ENCODE assay signal across 27 cellular contexts in the genomic region with DNA sequence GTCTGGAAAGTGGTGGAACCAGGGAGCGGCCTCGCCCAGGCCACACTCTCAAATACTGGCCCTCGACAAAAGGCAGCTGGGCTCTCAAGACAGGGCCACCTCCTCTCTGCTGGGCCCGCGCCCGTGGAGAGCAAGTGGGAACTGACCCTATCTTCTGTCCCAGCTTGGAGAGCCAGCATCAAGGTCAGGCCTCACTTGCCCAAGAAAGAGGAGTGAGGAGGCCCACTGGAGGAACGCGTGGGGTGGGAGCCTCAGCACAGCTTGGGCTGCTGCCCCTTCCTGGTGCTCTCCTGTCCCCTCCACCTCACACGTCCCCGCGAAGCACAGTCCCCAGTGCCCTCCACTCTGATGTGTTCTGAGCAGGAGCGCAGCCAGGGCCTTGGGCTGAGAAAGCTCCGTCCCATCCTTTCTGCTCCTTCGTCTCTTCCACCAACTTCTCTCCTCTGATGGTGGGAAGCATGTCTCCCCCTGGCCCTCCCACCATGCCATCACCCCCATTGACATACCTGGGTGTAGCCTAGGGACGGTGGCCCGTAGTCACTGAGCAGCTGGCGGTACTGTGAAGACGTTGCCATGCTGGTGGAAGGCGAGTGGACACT. TPM values are rescaled to one million over a fixed set of nuclear protein-coding genes. Genes with fewer than 3 reads are reported as not detected.
DNase-seq lines count a peak whose midpoint lies in the region; ATAC-seq, FAIRE-seq and TF ChIP-seq lines count a peak whose summit lies in the region.
"Had no signal": no experiment of that assay in that cellular context is flagged by ENCODE, and none has a peak within 500 bp of the region (broad histone marks: within the 10 kb centered on the region; RNA-seq: fewer than 3 reads in every experiment).

No MANE protein-coding gene starts in this region.

- H3K4me2 ChIP-seq in H9 (ENCODE audit: insufficient read depth, insufficient read length, low read length) (no peak overlapping the region), H1 (ENCODE audit: insufficient read depth in 1 of 2, low read depth in 2 of 2, low read length in 2 of 2) (no peak overlapping the region), neuronal stem cell (ENCODE audit: insufficient read depth, low read length, poor library complexity, severe bottlenecking) (no peak overlapping the region)
- H3K4me2 ChIP-seq: hepatocyte had no signal

- H2BK5ac ChIP-seq in H9 (ENCODE audit: insufficient read length, low read length) (no peak overlapping the region), H1 (ENCODE audit: low read depth, low read length) (peak overlapping the region; percentile 18), neuronal stem cell (ENCODE audit: low read length) (no peak overlapping the region)

- H3K23me2 ChIP-seq in H9 (ENCODE audit: insufficient read length, low read depth, low read length, poor library complexity, severe bottlenecking) (peaks cover 9% of the 10 kb centered on the region), H1 (ENCODE audit: low read depth, low read length) (peaks cover 5% of the 10 kb centered on the region)

- no peak overlapping the region for H2BK120ac ChIP-seq in H9 (ENCODE audit: low read depth, low read length, poor library complexity, severe bottlenecking)
- no peak overlapping the region for H2BK120ac ChIP-seq in H1 (replicated peaks; ENCODE audit: low read depth, low read length)
- no peak overlapping the region for H2BK120ac ChIP-seq in neuronal stem cell (ENCODE audit: low read depth, low read length)

- H3K9ac ChIP-seq in H9 (ENCODE audit: extremely low read depth, insufficient read length, low read length): no peak overlapping the region
- no peak overlapping the region for H3K9ac ChIP-seq in H1 (replicated peaks in 1 of 4; ENCODE audit: extremely low read depth in 1 of 4, low read depth in 3 of 4, low read length in 3 of 4)
- H3K9ac ChIP-seq in neuronal stem cell (ENCODE audit: low read depth, low read length, poor library complexity): peak overlapping the region; percentile 61

- peak overlapping the region in 2 of 3 experiments; percentile 56 to 90; a peak in 4 of 7 replicates for H3K27ac Mint-ChIP-seq in H9
- H3K27ac Mint-ChIP-seq: activated CD4-positive, alpha-beta memory T cell treated with anti-CD3 and anti-CD28 coated beads, Interleukin-2, amount 10 ng/mL, durations not matched to agents 7 days and 5 days; natural killer cell treated with Interleukin-12 subunit alpha and Interleukin-12 subunit beta and Interleukin-15 and Interleukin-18, amount 100 ng/mL, for 72 hours had no signal

- DNase-seq in H9 (no peak), RWPE2 (ENCODE audit: low spot score) (peak; percentile 60), H1 (ENCODE audit: low read depth in 1 of 2, low spot score in 2 of 2) (no peak), neuronal stem cell (ENCODE audit: low spot score) (no peak), HEK293T (ENCODE audit: extremely low spot score) (no peak), SIG-M5 treated with dmso at 0.1 percent for 504 hours (lab: John Stamatoyannopoulos, UW; ENCODE audit: unreplicated experiment) (no peak), heart left ventricle (no peak)
- DNase-seq: activated CD4-positive, alpha-beta memory T cell treated with anti-CD3 and anti-CD28 coated beads, Interleukin-2, amount 10 ng/mL, durations not matched to agents 7 days and 5 days; activated CD4-positive, CD25-positive, alpha-beta regulatory T cell treated with anti-CD3 and anti-CD28 coated beads, Interleukin-2, amount 50 U/mL, for 72 hours; activated gamma-delta T cell; CD4-positive, alpha-beta memory T cell; cerebellar nuclear complex; effector CD8-positive, alpha-beta T cell; EL; foreskin fibroblast; left lung; MG63; NCI-H1436 treated with DMSO at 0.1 percent for 48 hours; OCI-M1; Right ventricle myocardium superior; sigmoid colon; stimulated activated CD4-positive, alpha-beta T cell treated with anti-CD3 and anti-CD28 coated beads, Interleukin-15, amount 100 ng/mL, for 24 hours; stomach had no signal

- H2BK15ac ChIP-seq in H9 (ENCODE audit: low read depth, low read length) (no peak overlapping the region), H1 (ENCODE audit: low read length) (no peak overlapping the region), neuronal stem cell (ENCODE audit: low read length) (no peak overlapping the region)

- H3K36me3 ChIP-seq in RWPE2 (ENCODE audit: low read depth) (peaks cover 34% of the 10 kb centered on the region), H1 (ENCODE audit: control insufficient read depth in 2 of 4, insufficient read depth in 4 of 4, low read length in 3 of 4) (peaks cover 6 to 36% (median 27%) of the 10 kb centered on the region in 4 experiments; a peak in 7 of 8 replicates), neuronal stem cell (replicated peaks in 1 of 2; ENCODE audit: control insufficient read depth in 2 of 2, insufficient read depth in 2 of 2, low read length in 2 of 2) (peaks cover 44 to 68% of the 10 kb centered on the region in 2 donors), heart left ventricle (peaks cover 0 to 51% (median 33%) of the 10 kb centered on the region in 9 donors)

- TF ChIP-seq CTCF in H9 (conservative IDR thresholded peaks at IDR 0.05) (no peak), RWPE2 (IDR thresholded peaks at IDR 0.05; ENCODE audit: poor library complexity, severe bottlenecking) (no peak), H1 (IDR thresholded peaks at IDR 0.05; ENCODE audit: control extremely low read depth in 1 of 3, insufficient read depth in 1 of 3, low read depth in 1 of 3, low read length in 3 of 3) (no peak), heart left ventricle (IDR thresholded peaks at IDR 0.05) (no peak)

- H2BK20ac ChIP-seq in H9 (ENCODE audit: low read depth, low read length, poor library complexity, severe bottlenecking): no peak overlapping the region
- no peak overlapping the region for H2BK20ac ChIP-seq in H1 (ENCODE audit: low read length)

- TF ChIP-seq EP300 in H1 (IDR thresholded peaks at IDR 0.05; ENCODE audit: borderline replicate concordance in 1 of 2, low read depth in 2 of 2, low read length in 2 of 2): no peak

- peaks cover 2% of the 10 kb centered on the region for H3K79me1 ChIP-seq in H9 (ENCODE audit: insufficient read depth, low read depth, low read length, poor library complexity, severe bottlenecking)
- peaks cover 9% of the 10 kb centered on the region for H3K79me1 ChIP-seq in H1 (ENCODE audit: low read depth, low read length)
- peaks cover 32% of the 10 kb centered on the region for H3K79me1 ChIP-seq in neuronal stem cell (ENCODE audit: low read depth, low read length)

- H3K79me2 ChIP-seq in H9 (ENCODE audit: insufficient read depth, low read length): peaks cover 24% of the 10 kb centered on the region; the same call in 1 of the 2 replicates
- peaks cover 0 to 58% of the 10 kb centered on the region in 2 experiments; a peak in 2 of 4 replicates for H3K79me2 ChIP-seq in H1 (ENCODE audit: control insufficient read depth in 1 of 2, insufficient read depth in 2 of 2, low read length in 2 of 2)

- H3K27me3 Mint-ChIP-seq in H9 (ENCODE audit: low read depth): no peaks in the 10 kb centered on the region
- H3K27me3 Mint-ChIP-seq: activated CD4-positive, alpha-beta memory T cell treated with anti-CD3 and anti-CD28 coated beads, Interleukin-2, amount 10 ng/mL, durations not matched to agents 7 days and 5 days; CD4-positive, alpha-beta memory T cell; natural killer cell treated with Interleukin-12 subunit alpha and Interleukin-12 subunit beta and Interleukin-15 and Interleukin-18, amount 100 ng/mL, for 72 hours had no signal

- peak overlapping the region in 1 of 2 experiments; percentile 46; a peak in 1 of 5 replicates for H3K4me3 Mint-ChIP-seq in H9
- H3K4me3 Mint-ChIP-seq: activated CD4-positive, alpha-beta memory T cell treated with anti-CD3 and anti-CD28 coated beads, Interleukin-2, amount 10 ng/mL, durations not matched to agents 7 days and 5 days; natural killer cell treated with Interleukin-12 subunit alpha and Interleukin-12 subunit beta and Interleukin-15 and Interleukin-18, amount 100 ng/mL, for 72 hours had no signal

- no peak overlapping the region for H4K8ac ChIP-seq in H9 (replicated peaks; ENCODE audit: insufficient read length, low read depth, low read length)
- H4K8ac ChIP-seq in H1 (ENCODE audit: extremely low read depth, insufficient read depth, low read length): no peak overlapping the region; the same call in 1 of the 2 replicates
- no peak overlapping the region for H4K8ac ChIP-seq in neuronal stem cell (ENCODE audit: low read depth, low read length)

- H3K4me3 ChIP-seq in RWPE2 (ENCODE audit: severe bottlenecking) (no peak overlapping the region), H1 (ENCODE audit: extremely low read depth in 1 of 4, insufficient read depth in 2 of 4, low read depth in 3 of 4, low read length in 4 of 4) (no peak overlapping the region), neuronal stem cell (ENCODE audit: low read length in 2 of 2) (no peak overlapping the region), heart left ventricle (no peak overlapping the region)
- H3K4me3 ChIP-seq: hepatocyte, left lung, MG63, sigmoid colon, stomach, upper lobe of left lung had no signal

- no peak overlapping the region for H2AK5ac ChIP-seq in H9 (ENCODE audit: insufficient read length, low read length)
- H2AK5ac ChIP-seq in H1 (ENCODE audit: low read depth, low read length): no peak overlapping the region
- peak overlapping the region; percentile 31 for H2AK5ac ChIP-seq in neuronal stem cell (ENCODE audit: low read depth, low read length)

- H3K9me3 ChIP-seq in H9 (ENCODE audit: control insufficient read depth, low read depth, low read length) (no peaks in the 10 kb centered on the region), RWPE2 (ENCODE audit: severe bottlenecking) (no peaks in the 10 kb centered on the region), H1 (ENCODE audit: insufficient read depth in 2 of 2, low read depth in 1 of 2, low read length in 1 of 2) (no peaks in the 10 kb centered on the region), neuronal stem cell (replicated peaks in 1 of 2; ENCODE audit: control insufficient read depth in 2 of 2, insufficient read depth in 1 of 2, low read depth in 1 of 2, low read length in 2 of 2) (no peaks in the 10 kb centered on the region), heart left ventricle (no peaks in the 10 kb centered on the region)
- H3K9me3 ChIP-seq: left lung, MG63, sigmoid colon, stomach, upper lobe of left lung had no signal

- no peak overlapping the region for H4K91ac ChIP-seq in H9 (ENCODE audit: insufficient read length, low read depth, low read length)
- no peak overlapping the region for H4K91ac ChIP-seq in H1 (replicated peaks; ENCODE audit: insufficient read length, low read length)
- H4K91ac ChIP-seq in neuronal stem cell (ENCODE audit: low read depth, low read length, poor library complexity): no peak overlapping the region

- H3K9me3 Mint-ChIP-seq in H9: peaks cover 0 to 3% of the 10 kb centered on the region in 2 experiments; a peak in 1 of 5 replicates
- H3K9me3 Mint-ChIP-seq: activated CD4-positive, alpha-beta memory T cell treated with anti-CD3 and anti-CD28 coated beads, Interleukin-2, amount 10 ng/mL, durations not matched to agents 7 days and 5 days; CD4-positive, alpha-beta memory T cell; natural killer cell treated with Interleukin-12 subunit alpha and Interleukin-12 subunit beta and Interleukin-15 and Interleukin-18, amount 100 ng/mL, for 72 hours had no signal

- no peak overlapping the region for H3K56ac ChIP-seq in H9 (ENCODE audit: insufficient read length, low read depth, low read length)
- no peak overlapping the region for H3K56ac ChIP-seq in H1 (replicated peaks; ENCODE audit: insufficient read length, low read depth, low read length)

- H3K27me3 ChIP-seq in H9 (ENCODE audit: insufficient read depth, low read length): no peaks in the 10 kb centered on the region
- no peaks in the 10 kb centered on the region for H3K27me3 ChIP-seq in RWPE2 (ENCODE audit: insufficient read depth, poor library complexity, severe bottlenecking)
- H3K27me3 ChIP-seq in H1 (replicated peaks in 1 of 4; ENCODE audit: control insufficient read depth in 3 of 4, extremely low read depth in 1 of 4, insufficient read depth in 3 of 4, low read length in 3 of 4): no peaks in the 10 kb centered on the region
- H3K27me3 ChIP-seq in neuronal stem cell (ENCODE audit: control insufficient read depth in 3 of 3, insufficient read depth in 3 of 3, low read depth in 1 of 3, low read length in 3 of 3): no peaks in the 10 kb centered on the region
- no peaks in the 10 kb centered on the region for H3K27me3 ChIP-seq in heart left ventricle
- H3K27me3 ChIP-seq: hepatocyte, left lung, MG63, sigmoid colon, stomach, upper lobe of left lung had no signal

- H4K5ac ChIP-seq in H9 (ENCODE audit: insufficient read length, low read depth, low read length): no peak overlapping the region
- H4K5ac ChIP-seq in H1 (ENCODE audit: insufficient read length, low read depth, low read length): no peak overlapping the region

- CTCF ChIA-PET in H1 (lab: Charles Lee; ENCODE audit: partially characterized antibody) (interaction anchor here (0.6 to 1.4 kb wide), 6 partner anchors 14 to 99 kb away, joined by 3 to 8 read pairs (median 4); no protein-coding TSS in a partner anchor), HEK293T (lab: Yijun Ruan, JAX) (no interaction called here)

- no peak for TF ChIP-seq RAD21 in H1 (IDR thresholded peaks at IDR 0.05 in 1 of 2, conservative IDR thresholded peaks at IDR 0.05 in 1 of 2; ENCODE audit: low read depth in 2 of 2, low read length in 2 of 2)

- H3T11ph ChIP-seq in H9 (ENCODE audit: low read length): no peak overlapping the region

- no peak for TF ChIP-seq POLR2A in H1 (IDR thresholded peaks at IDR 0.05; ENCODE audit: control extremely low read depth in 1 of 2, low read depth in 2 of 2, low read length in 2 of 2)
- TF ChIP-seq POLR2A in heart left ventricle (IDR thresholded peaks at IDR 0.05): no peak

- H3K4me1 Mint-ChIP-seq in H9: peaks cover 46 to 48% of the 10 kb centered on the region in 2 experiments

- no peak overlapping the region for H2AFZ ChIP-seq in H9 (ENCODE audit: low read length)
- no peak overlapping the region for H2AFZ ChIP-seq in H1 (ENCODE audit: low read length)
- no peak overlapping the region for H2AFZ ChIP-seq in neuronal stem cell (ENCODE audit: low read length)
- H2AFZ ChIP-seq: hepatocyte had no signal

- H3K14ac ChIP-seq in H9 (ENCODE audit: insufficient read depth, low read length) (no peak overlapping the region), H1 (ENCODE audit: insufficient read length) (no peak overlapping the region), neuronal stem cell (ENCODE audit: low read length) (no peak overlapping the region)

- H4K20me1 ChIP-seq in H9 (ENCODE audit: control insufficient read depth, insufficient read depth, insufficient read length): no peaks in the 10 kb centered on the region
- H4K20me1 ChIP-seq in H1 (replicated peaks in 1 of 2; ENCODE audit: control insufficient read depth in 1 of 2, insufficient read depth in 2 of 2, low read length in 2 of 2): peaks cover 11 to 13% of the 10 kb centered on the region in 2 experiments

- POLR2A ChIA-PET in H1 (lab: Charles Lee; ENCODE audit: partially characterized antibody): interaction anchor here (0.8 to 5.2 kb wide), 9 partner anchors 10 to 353 kb away, joined by 3 to 42 read pairs (median 4); partner anchors contain the start of genes DDX55, KMT5A, MPHOSPH9 and MTRFR
- POLR2A ChIA-PET in HEK293T (lab: Yijun Ruan, JAX): interaction anchor here (1.5 kb wide), 1 partner anchor 34 kb away, joined by 5 read pairs; the partner anchor contains the start of gene MPHOSPH9

- FAIRE-seq in H1 (lab: Jason Lieb, UNC): no peak

- H3K4me1 ChIP-seq in H9 (ENCODE audit: insufficient read depth, low read length) (no peaks in the 10 kb centered on the region; the same call in 1 of the 2 replicates), RWPE2 (ENCODE audit: insufficient read depth, poor library complexity, severe bottlenecking) (no peaks in the 10 kb centered on the region), H1 (replicated peaks in 1 of 4; ENCODE audit: control insufficient read depth in 3 of 4, insufficient read depth in 4 of 4, low read length in 3 of 4) (peaks cover 0 to 16% (median 12%) of the 10 kb centered on the region in 4 experiments; a peak in 6 of 7 replicates), neuronal stem cell (ENCODE audit: control insufficient read depth in 2 of 2, insufficient read depth in 1 of 2, low read depth in 1 of 2, low read length in 2 of 2) (peaks cover 10 to 14% of the 10 kb centered on the region in 2 donors), heart left ventricle (peaks cover 3 to 33% (median 26%) of the 10 kb centered on the region in 12 donors)

- intact Hi-C loops in heart left ventricle (cut with DNase I): loop anchor here in 2 of 10 donors (10.0 kb wide), 1 partner anchor 338 kb away; the partner anchor contains the start of gene DDX55 (in 2 of the 2)

- no peak overlapping the region for H3K18ac ChIP-seq in H9 (ENCODE audit: insufficient read length, low read depth, low read length)
- H3K18ac ChIP-seq in H1 (ENCODE audit: extremely low read depth, low read length): no peak overlapping the region
- H3K18ac ChIP-seq in neuronal stem cell (ENCODE audit: low read length): no peak overlapping the region

- H3K36me3 Mint-ChIP-seq in H9 (ENCODE audit: insufficient read depth in 1 of 3, low read depth in 3 of 3): peaks cover 26 to 69% (median 61%) of the 10 kb centered on the region in 3 experiments
- H3K36me3 Mint-ChIP-seq: CD4-positive, alpha-beta memory T cell; natural killer cell treated with Interleukin-12 subunit alpha and Interleukin-12 subunit beta and Interleukin-15 and Interleukin-18, amount 100 ng/mL, for 72 hours had no signal

- H2BK12ac ChIP-seq in H9 (ENCODE audit: insufficient read length, low read depth, low read length) (no peak overlapping the region), H1 (ENCODE audit: low read depth, low read length) (no peak overlapping the region), neuronal stem cell (ENCODE audit: low read length) (no peak overlapping the region)

- H3K23ac ChIP-seq in H9 (ENCODE audit: insufficient read length, low read depth, low read length): no peak overlapping the region
- no peak overlapping the region for H3K23ac ChIP-seq in H1 (ENCODE audit: insufficient read length)
- H3K23ac ChIP-seq in neuronal stem cell (ENCODE audit: low read depth, low read length, poor library complexity): no peak overlapping the region

- ATAC-seq in RWPE2 (ENCODE audit: low read depth) (no peak), GM21360 (IDR thresholded peaks at IDR 0.05; ENCODE audit: unreplicated experiment) (no peak), heart left ventricle (no peak)
- ATAC-seq: left lung; natural killer cell treated with Interleukin-12 subunit alpha and Interleukin-12 subunit beta and Interleukin-15 and Interleukin-18, amount 100 ng/mL, for 72 hours had no signal

- no CpG with 5 or more reads among the region's 19 CpGs for WGBS in H9 (ENCODE audit: extremely low coverage, insufficient read length, low lambda C conversion rate)
- 93% methylated on average over 19 of the region's 19 CpGs; no CpG with 5 or more reads in 1 of the 2 experiments for WGBS in H1 (ENCODE audit: extremely low coverage in 1 of 2, insufficient coverage in 1 of 2, insufficient read length in 1 of 2, insufficient replicate concordance in 2 of 2, low coverage in 1 of 2, low lambda C conversion rate in 2 of 2, missing lambda C conversion rate in 1 of 2), 2 experiments
- no CpG with 5 or more reads among the region's 19 CpGs for WGBS in neuronal stem cell (ENCODE audit: extremely low coverage in 2 of 2, insufficient read length in 2 of 2, insufficient replicate concordance in 1 of 2), 2 donors
- WGBS in heart left ventricle, 4 donors: 84 to 94% (median 90%) methylated on average over 13 to 19 of the region's 19 CpGs

- H3K4ac ChIP-seq in H9 (ENCODE audit: low read depth, low read length) (no peak overlapping the region), H1 (replicated peaks; ENCODE audit: insufficient read length, low read depth, low read length) (no peak overlapping the region), neuronal stem cell (ENCODE audit: low read length) (no peak overlapping the region)

- no peak overlapping the region for H3K27ac ChIP-seq in H9 (ENCODE audit: insufficient read length, low read depth, low read length)
- no peak overlapping the region for H3K27ac ChIP-seq in RWPE2 (ENCODE audit: poor library complexity, severe bottlenecking)
- H3K27ac ChIP-seq in H1 (ENCODE audit: low read depth, low read length): no peak overlapping the region
- H3K27ac ChIP-seq in neuronal stem cell (replicated peaks; ENCODE audit: low read length): no peak overlapping the region
- H3K27ac ChIP-seq in heart left ventricle: no peak overlapping the region
- H3K27ac ChIP-seq: hepatocyte had no signal

RNA-seq across cellular contexts. Expression of gene CDK2AP1, which starts 4.9 kb away (rescaled TPM):
- total RNA-seq in H9 (2021) (209 TPM in 2 replicates), heart left ventricle (10 to 100 TPM; 56.8 to 96.6 (median 81.9) TPM)
- total RNA-seq in H1 (2021; fragmentation: NEBNext Ultra II Directional; extraction: Animal tissue kit (Norgen Biotek cat#: 25700)): 224 and 225 TPM in 2 replicates
- polyA plus RNA-seq in H1 (2011; rRNA removed) (113 and 232 TPM in 2 replicates), heart left ventricle (100 to 1,000 TPM in 1 of 2 donors, 10 to 100 TPM in 1; 81.7 to 186 TPM)
- polyA plus RNA-seq in H1 (2011; cell fraction: cytosol; rRNA removed): 208 TPM
- polyA plus RNA-seq in H1 (2011; cell fraction: nucleus; rRNA removed): 54.5 TPM
- polyA plus RNA-seq in H1 (2012, experiment 1 of 2): 161 to 251 TPM (median 168 TPM) in 4 replicates
- 208 TPM for polyA plus RNA-seq in H1 (2012, experiment 2 of 2)
- 239 TPM for polyA plus RNA-seq in H1 (2013, experiment 1 of 2)
- 248 TPM for polyA plus RNA-seq in H1 (2013, experiment 2 of 2)
- 75.7 and 102 TPM in 2 replicates for polyA minus RNA-seq in H1 (2011; rRNA and poly(A)+ RNA removed)
- 82.2 TPM for polyA minus RNA-seq in H1 (2011; cell fraction: cytosol; rRNA and poly(A)+ RNA removed)
- polyA minus RNA-seq in H1 (2011; cell fraction: nucleus; rRNA and poly(A)+ RNA removed): 53.7 TPM
- polyA plus RNA-seq in neuronal stem cell (2013, experiment 1 of 2): 231 TPM
- 228 TPM for polyA plus RNA-seq in neuronal stem cell (2013, experiment 2 of 2)

RNA-seq across cellular contexts. Expression of gene MTRFR, which starts 33.5 kb away (rescaled TPM):
- 13.0 and 14.8 TPM in 2 replicates for total RNA-seq in H9 (2021)
- 12.0 and 12.9 TPM in 2 replicates for total RNA-seq in H1 (2021; fragmentation: NEBNext Ultra II Directional; extraction: Animal tissue kit (Norgen Biotek cat#: 25700))
- 6.9 and 9.2 TPM in 2 replicates for polyA plus RNA-seq in H1 (2011; rRNA removed)
- polyA plus RNA-seq in H1 (2011; cell fraction: cytosol; rRNA removed): 11.2 TPM
- polyA plus RNA-seq in H1 (2011; cell fraction: nucleus; rRNA removed): 9.3 TPM
- polyA plus RNA-seq in H1 (2012, experiment 1 of 2): 13.7 to 18.0 TPM (median 15.6 TPM) in 4 replicates
- polyA plus RNA-seq in H1 (2012, experiment 2 of 2): 5.5 TPM
- 11.4 TPM for polyA plus RNA-seq in H1 (2013, experiment 1 of 2)
- polyA plus RNA-seq in H1 (2013, experiment 2 of 2): 12.2 TPM
- 10.0 and 10.4 TPM in 2 replicates for polyA minus RNA-seq in H1 (2011; rRNA and poly(A)+ RNA removed)
- polyA minus RNA-seq in H1 (2011; cell fraction: cytosol; rRNA and poly(A)+ RNA removed): 8.9 TPM
- 19.4 TPM for polyA minus RNA-seq in H1 (2011; cell fraction: nucleus; rRNA and poly(A)+ RNA removed)
- 23.8 TPM for polyA plus RNA-seq in neuronal stem cell (2013, experiment 1 of 2)
- polyA plus RNA-seq in neuronal stem cell (2013, experiment 2 of 2): 23.3 TPM
- total RNA-seq in heart left ventricle: 10 to 100 TPM in 6 of 9 donors, 1 to 10 TPM in 3; 7.9 to 13.3 (median 11.3) TPM
- polyA plus RNA-seq in heart left ventricle: 10 to 100 TPM; 12.4 to 16.0 TPM

RNA-seq across cellular contexts. Expression of gene MPHOSPH9, which starts 33.8 kb away (rescaled TPM):
- total RNA-seq in H9 (2021) (58.3 and 60.5 TPM in 2 replicates), heart left ventricle (10 to 100 TPM; 17.7 to 32.3 (median 23.4) TPM)
- total RNA-seq in H1 (2021; fragmentation: NEBNext Ultra II Directional; extraction: Animal tissue kit (Norgen Biotek cat#: 25700)): 47.7 and 48.8 TPM in 2 replicates
- polyA plus RNA-seq in H1 (2011; rRNA removed) (6.8 and 8.8 TPM in 2 replicates), heart left ventricle (1 to 10 TPM; 6.0 to 7.1 TPM)
- 11.4 TPM for polyA plus RNA-seq in H1 (2011; cell fraction: cytosol; rRNA removed)
- 11.4 TPM for polyA plus RNA-seq in H1 (2011; cell fraction: nucleus; rRNA removed)
- polyA plus RNA-seq in H1 (2012, experiment 1 of 2): 14.7 to 23.5 TPM (median 16.8 TPM) in 4 replicates
- polyA plus RNA-seq in H1 (2012, experiment 2 of 2): 0.94 TPM
- polyA plus RNA-seq in H1 (2013, experiment 1 of 2): 26.1 TPM
- 22.2 TPM for polyA plus RNA-seq in H1 (2013, experiment 2 of 2)
- polyA minus RNA-seq in H1 (2011; rRNA and poly(A)+ RNA removed): 23.0 and 46.1 TPM in 2 replicates
- 18.3 TPM for polyA minus RNA-seq in H1 (2011; cell fraction: cytosol; rRNA and poly(A)+ RNA removed)
- 73.2 TPM for polyA minus RNA-seq in H1 (2011; cell fraction: nucleus; rRNA and poly(A)+ RNA removed)
- 39.9 TPM for polyA plus RNA-seq in neuronal stem cell (2013, experiment 1 of 2)
- polyA plus RNA-seq in neuronal stem cell (2013, experiment 2 of 2): 43.8 TPM
